In genomic region chr2:198100323-198100722, GRCh38 we compare ENCODE assay signal across 16 cellular contexts.
A peak's percentile ranks its signal among the peaks of the same experiment; 100 is the strongest.
DNase-seq lines count a peak whose midpoint lies in the region; ATAC-seq, FAIRE-seq and TF ChIP-seq lines count a peak whose summit lies in the region.
"Had no signal": no experiment of that assay in that cellular context is flagged by ENCODE, and none has a peak within 500 bp of the region (broad histone marks: within the 10 kb centered on the region; RNA-seq: fewer than 3 reads in every experiment).

No MANE protein-coding gene starts in this region.

- H3K9me3 ChIP-seq in IMR-90 (ENCODE audit: control insufficient read depth, insufficient read depth, low read length): no peaks in the 10 kb centered on the region
- no peaks in the 10 kb centered on the region for H3K9me3 ChIP-seq in suprapubic skin
- no peaks in the 10 kb centered on the region for H3K9me3 ChIP-seq in HepG2 (ENCODE audit: low read length)
- no peaks in the 10 kb centered on the region for H3K9me3 ChIP-seq in H9 (ENCODE audit: control insufficient read depth, low read depth, low read length)
- H3K9me3 ChIP-seq: adrenal gland had no signal

- H2BK20ac ChIP-seq in IMR-90 (ENCODE audit: low read depth, low read length) (no peak overlapping the region), H9 (ENCODE audit: low read depth, low read length, poor library complexity, severe bottlenecking) (no peak overlapping the region)

- no CpG with 5 or more reads among the region's 1 CpG for WGBS in IMR-90 (ENCODE audit: extremely low coverage in 2 of 2, insufficient read length in 1 of 2), 2 experiments
- WGBS in mesendoderm (ENCODE audit: extremely low coverage, insufficient coverage, low lambda C conversion rate): no CpG with 5 or more reads among the region's 1 CpG
- 29% methylated on average over 1 of the region's 1 CpG for WGBS in suprapubic skin
- 0% methylated on average over 1 of the region's 1 CpG for WGBS in HepG2 (ENCODE audit: low lambda C conversion rate)
- no CpG with 5 or more reads among the region's 1 CpG for WGBS in H9 (ENCODE audit: extremely low coverage, insufficient read length, low lambda C conversion rate)

- no peak overlapping the region for H3K27ac Mint-ChIP-seq in H9

- H2BK5ac ChIP-seq in IMR-90 (ENCODE audit: low read depth, low read length, poor library complexity, severe bottlenecking): no peak overlapping the region
- H2BK5ac ChIP-seq in mesendoderm (ENCODE audit: low read length): peak overlapping the region; percentile 33
- H2BK5ac ChIP-seq in H9 (ENCODE audit: insufficient read length, low read length): no peak overlapping the region

- POLR2A ChIA-PET in IMR-90 (lab: Charles Lee; ENCODE audit: unreplicated experiment): no interaction called here
- POLR2A ChIA-PET in HepG2 (lab: Yijun Ruan, JAX): no interaction called here

- H4K91ac ChIP-seq in IMR-90 (ENCODE audit: insufficient read depth, low read depth, low read length) (no peak overlapping the region), H9 (ENCODE audit: insufficient read length, low read depth, low read length) (no peak overlapping the region)

- H3K79me1 ChIP-seq in IMR-90 (ENCODE audit: low read depth in 1 of 2, low read length in 2 of 2) (no peaks in the 10 kb centered on the region), mesendoderm (ENCODE audit: low read length) (no peaks in the 10 kb centered on the region), H9 (ENCODE audit: insufficient read depth, low read depth, low read length, poor library complexity, severe bottlenecking) (no peaks in the 10 kb centered on the region)

- no peak overlapping the region for H3K4ac ChIP-seq in IMR-90 (ENCODE audit: low read depth, low read length)
- no peak overlapping the region for H3K4ac ChIP-seq in mesendoderm (ENCODE audit: low read depth, low read length)
- H3K4ac ChIP-seq in H9 (ENCODE audit: low read depth, low read length): no peak overlapping the region

- no peak overlapping the region for H2AK5ac ChIP-seq in IMR-90 (ENCODE audit: low read depth, low read length)
- no peak overlapping the region for H2AK5ac ChIP-seq in mesendoderm (ENCODE audit: low read length)
- no peak overlapping the region for H2AK5ac ChIP-seq in H9 (ENCODE audit: insufficient read length, low read length)

- no peak overlapping the region for H3K18ac ChIP-seq in IMR-90 (ENCODE audit: low read depth, low read length)
- H3K18ac ChIP-seq in mesendoderm (ENCODE audit: low read length): no peak overlapping the region
- H3K18ac ChIP-seq in H9 (ENCODE audit: insufficient read length, low read depth, low read length): no peak overlapping the region

- H4K8ac ChIP-seq in IMR-90 (ENCODE audit: low read depth in 2 of 2, low read length in 2 of 2) (no peak overlapping the region), mesendoderm (ENCODE audit: low read depth, low read length) (no peak overlapping the region), H9 (replicated peaks; ENCODE audit: insufficient read length, low read depth, low read length) (no peak overlapping the region)

- TF ChIP-seq EP300 in suprapubic skin (IDR thresholded peaks at IDR 0.05): no peak
- TF ChIP-seq EP300 in HepG2 (IDR thresholded peaks at IDR 0.05; ENCODE audit: low read depth in 2 of 2, low read length in 2 of 2): no peak
- TF ChIP-seq EP300 in HepG2 (CRISPR knock-in tag; IDR thresholded peaks at IDR 0.05; ENCODE audit: borderline replicate concordance): no peak

- intact Hi-C loops in IMR-90 (cut with micrococcal nuclease) (no loop called here), HepG2 (cut with micrococcal nuclease; ENCODE audit: unreplicated experiment) (no loop called here)

- H3K27me3 ChIP-seq in IMR-90 (ENCODE audit: control insufficient read depth, insufficient read depth, low read length) (no peaks in the 10 kb centered on the region), mesendoderm (ENCODE audit: insufficient read depth, low read length, poor library complexity) (no peaks in the 10 kb centered on the region), suprapubic skin (no peaks in the 10 kb centered on the region), HepG2 (ENCODE audit: control insufficient read depth in 1 of 2, insufficient read depth in 2 of 2, low read length in 2 of 2) (no peaks in the 10 kb centered on the region), H9 (ENCODE audit: insufficient read depth, low read length) (no peaks in the 10 kb centered on the region)
- H3K27me3 ChIP-seq: adrenal gland; BLaER1 treated with 17β-estradiol and CSF1 and Interleukin-3, amounts not matched to agents 10 nM and 100 nM had no signal

- no peaks in the 10 kb centered on the region for H3K36me3 Mint-ChIP-seq in H9 (ENCODE audit: insufficient read depth in 1 of 3, low read depth in 3 of 3)

- in situ Hi-C loops in IMR-90 (cut with MboI; ENCODE audit: low sequenced_read_pairs): no loop called here
- in situ Hi-C loops in HepG2 (cut with HindIII; ENCODE audit: extremely low pct_ligation_motif_present, low pct_unique_long_range_greater_than_20kb): no loop called here
- in situ Hi-C loops in G401 (cut with HindIII; ENCODE audit: low sequenced_read_pairs): no loop called here

- FAIRE-seq in HepG2 (lab: Jason Lieb, UNC): no peak
- FAIRE-seq: GM19239 had no signal

- 0 out of 5 replicates have a peak, but pooled peaks cover 0 to 1% of the 10 kb centered on the region in 2 experiments for H3K9me3 Mint-ChIP-seq in H9

- H3K56ac ChIP-seq in IMR-90 (ENCODE audit: extremely low read depth, insufficient read depth, low read length) (no peak overlapping the region), mesendoderm (ENCODE audit: low read length) (peak overlapping the region; percentile 30), H9 (ENCODE audit: insufficient read length, low read depth, low read length) (no peak overlapping the region)

- H2BK120ac ChIP-seq in IMR-90 (ENCODE audit: low read depth, low read length) (no peak overlapping the region), mesendoderm (ENCODE audit: low read depth, low read length) (no peak overlapping the region), H9 (ENCODE audit: low read depth, low read length, poor library complexity, severe bottlenecking) (no peak overlapping the region)

- H3K4me1 ChIP-seq in IMR-90 (ENCODE audit: control insufficient read depth, insufficient read depth, low read length) (no peaks in the 10 kb centered on the region), mesendoderm (ENCODE audit: control insufficient read depth, low read depth, low read length) (no peaks in the 10 kb centered on the region), suprapubic skin (peaks cover 7% of the 10 kb centered on the region), HepG2 (ENCODE audit: insufficient read depth, low read length) (no peaks in the 10 kb centered on the region), H9 (ENCODE audit: insufficient read depth, low read length) (no peaks in the 10 kb centered on the region)

- H3K23ac ChIP-seq in IMR-90 (ENCODE audit: low read depth, low read length): no peak overlapping the region
- H3K23ac ChIP-seq in mesendoderm (ENCODE audit: low read length): no peak overlapping the region
- no peak overlapping the region for H3K23ac ChIP-seq in H9 (ENCODE audit: insufficient read length, low read depth, low read length)

- no peak overlapping the region for H3K9ac ChIP-seq in IMR-90 (ENCODE audit: low read depth, low read length)
- no peak overlapping the region for H3K9ac ChIP-seq in mesendoderm (ENCODE audit: low read length)
- no peak overlapping the region for H3K9ac ChIP-seq in HepG2 (ENCODE audit: insufficient read depth, low read depth, low read length)
- no peak overlapping the region for H3K9ac ChIP-seq in H9 (ENCODE audit: extremely low read depth, insufficient read length, low read length)
- H3K9ac ChIP-seq: BLaER1 treated with 17β-estradiol and CSF1 and Interleukin-3, amounts not matched to agents 10 nM and 100 nM had no signal

- H3K27me3 Mint-ChIP-seq in H9 (ENCODE audit: low read depth): no peaks in the 10 kb centered on the region

- no peak for TF ChIP-seq POLR2A in IMR-90 (IDR thresholded peaks at IDR 0.05; ENCODE audit: low read depth, low read length)
- TF ChIP-seq POLR2A in suprapubic skin (IDR thresholded peaks at IDR 0.05): no peak
- no peak for TF ChIP-seq POLR2A in HepG2 (IDR thresholded peaks at IDR 0.05; ENCODE audit: insufficient read depth in 1 of 2, low read depth in 2 of 2, low read length in 2 of 2)

- H3K9me1 ChIP-seq in IMR-90 (ENCODE audit: insufficient read depth, low read length): no peaks in the 10 kb centered on the region

- H3K4me3 ChIP-seq in IMR-90 (ENCODE audit: insufficient read depth, low read depth, low read length) (no peak overlapping the region), cardiac fibroblast (replicated peaks in 1 of 2; ENCODE audit: low read depth in 2 of 2, low read length in 2 of 2) (no peak overlapping the region), mesendoderm (ENCODE audit: low read length) (no peak overlapping the region), suprapubic skin (no peak overlapping the region), HepG2 (replicated peaks in 1 of 3; ENCODE audit: insufficient read depth in 1 of 3, low read depth in 2 of 3, low read length in 3 of 3) (no peak overlapping the region)
- H3K4me3 ChIP-seq: adrenal gland; BLaER1 treated with 17β-estradiol and CSF1 and Interleukin-3, amounts not matched to agents 10 nM and 100 nM had no signal

- no peak overlapping the region for H3K27ac ChIP-seq in IMR-90 (ENCODE audit: insufficient read depth, low read length)
- no peak overlapping the region for H3K27ac ChIP-seq in mesendoderm (ENCODE audit: low read depth, low read length)
- no peak overlapping the region for H3K27ac ChIP-seq in suprapubic skin
- no peak overlapping the region for H3K27ac ChIP-seq in HepG2 (ENCODE audit: extremely low read length, insufficient read depth, low read length)
- no peak overlapping the region for H3K27ac ChIP-seq in H9 (ENCODE audit: insufficient read length, low read depth, low read length)
- H3K27ac ChIP-seq: adrenal gland had no signal

- ATAC-seq in IMR-90 (ENCODE audit: low read depth): no peak
- no peak for ATAC-seq in HepG2

- dilution Hi-C loops in IMR-90 (cut with HindIII; ENCODE audit: low sequenced_read_pairs, unreplicated experiment): no loop called here

- H3K14ac ChIP-seq in IMR-90 (replicated peaks; ENCODE audit: low read depth, low read length) (no peak overlapping the region), H9 (ENCODE audit: insufficient read depth, low read length) (no peak overlapping the region)

- no peak for TF ChIP-seq CTCF in IMR-90 (conservative IDR thresholded peaks at IDR 0.05; ENCODE audit: low read depth, low read length)
- TF ChIP-seq CTCF in cardiac fibroblast (IDR thresholded peaks at IDR 0.05; ENCODE audit: low read depth, low read length): no peak
- no peak for TF ChIP-seq CTCF in suprapubic skin (IDR thresholded peaks at IDR 0.05)
- TF ChIP-seq CTCF in HepG2 (CRISPR knock-in tag; IDR thresholded peaks at IDR 0.05): no peak
- TF ChIP-seq CTCF in H9 (conservative IDR thresholded peaks at IDR 0.05): no peak

- H4K20me1 ChIP-seq in IMR-90 (ENCODE audit: insufficient read depth, low read length) (no peaks in the 10 kb centered on the region), HepG2 (ENCODE audit: insufficient read depth, low read length) (no peaks in the 10 kb centered on the region), H9 (ENCODE audit: control insufficient read depth, insufficient read depth, insufficient read length) (no peaks in the 10 kb centered on the region)
- H4K20me1 ChIP-seq: BLaER1 treated with 17β-estradiol and CSF1 and Interleukin-3, amounts not matched to agents 10 nM and 100 nM had no signal

- CTCF ChIA-PET in IMR-90 (lab: Yijun Ruan, JAX) (no interaction called here), HepG2 (lab: Yijun Ruan, JAX; ENCODE audit: low intra/inter-chr PET ratio, low total read pairs) (no interaction called here)

- no peaks in the 10 kb centered on the region for H3K23me2 ChIP-seq in H9 (ENCODE audit: insufficient read length, low read depth, low read length, poor library complexity, severe bottlenecking)

- no TSS peak for BruUV-seq in IMR-90 (replicated peaks; lab: Mats Ljungman, UMichigan)
- no TSS peak for BruUV-seq in HepG2 (replicated peaks; lab: Mats Ljungman, UMichigan)

- no peak overlapping the region for H2AFZ ChIP-seq in IMR-90 (replicated peaks; ENCODE audit: low read length, poor library complexity)
- H2AFZ ChIP-seq in HepG2 (ENCODE audit: low read length): no peak overlapping the region
- no peak overlapping the region for H2AFZ ChIP-seq in H9 (ENCODE audit: low read length)

- no peaks in the 10 kb centered on the region for H3K79me2 ChIP-seq in mesendoderm (ENCODE audit: control insufficient read depth, insufficient read depth, low read length)
- H3K79me2 ChIP-seq in HepG2 (ENCODE audit: insufficient read depth, low read length): no peaks in the 10 kb centered on the region
- H3K79me2 ChIP-seq in H9 (ENCODE audit: insufficient read depth, low read length): no peaks in the 10 kb centered on the region

- TF ChIP-seq RAD21 in IMR-90 (IDR thresholded peaks at IDR 0.05; ENCODE audit: low read length) (no peak), HepG2 (CRISPR knock-in tag; IDR thresholded peaks at IDR 0.05) (no peak)

- no peak overlapping the region for H3T11ph ChIP-seq in H9 (ENCODE audit: low read length)

- no peak overlapping the region for H2BK15ac ChIP-seq in IMR-90 (ENCODE audit: low read depth, low read length)
- no peak overlapping the region for H2BK15ac ChIP-seq in mesendoderm (replicated peaks; ENCODE audit: low read depth)
- no peak overlapping the region for H2BK15ac ChIP-seq in H9 (ENCODE audit: low read depth, low read length)

- peaks cover 5 to 7% of the 10 kb centered on the region in 2 experiments for H3K4me1 Mint-ChIP-seq in H9

- DNase-seq in AG20443 (ENCODE audit: low spot score) (peak; percentile 47), IMR-90 (peak; percentile 6), cardiac fibroblast (ENCODE audit: low read depth in 2 of 2) (peak; percentile 46 to 61), mesendoderm (no peak), suprapubic skin (ENCODE audit: low spot score in 2 of 2) (no peak), HepG2 (ENCODE audit: low spot score) (no peak), H9 (no peak), G401 (ENCODE audit: low spot score) (no peak)
- DNase-seq: activated CD4-positive, CD25-positive, alpha-beta regulatory T cell treated with anti-CD3 and anti-CD28 coated beads, Interleukin-2, amount 50 U/mL, for 72 hours; activated T-cell treated with anti-CD3 and anti-CD28 coated beads for 4 hours; adrenal gland; foreskin melanocyte; NCI-H1417 treated with DMSO at 0.1 percent for 48 hours; trophoblast cell had no signal

- H3K4me3 Mint-ChIP-seq in H9: no peak overlapping the region; a peak in 1 of 5 replicates

- H4K5ac ChIP-seq in IMR-90 (ENCODE audit: low read depth, low read length) (no peak overlapping the region), mesendoderm (ENCODE audit: low read length) (no peak overlapping the region), H9 (ENCODE audit: insufficient read length, low read depth, low read length) (no peak overlapping the region)

- no peak overlapping the region for H2AK9ac ChIP-seq in IMR-90 (replicated peaks; ENCODE audit: low read depth, low read length, poor library complexity)

- H3K4me2 ChIP-seq in IMR-90 (ENCODE audit: low read depth, low read length) (no peak overlapping the region), mesendoderm (ENCODE audit: low read length) (no peak overlapping the region), HepG2 (ENCODE audit: low read depth, low read length) (no peak overlapping the region), H9 (ENCODE audit: insufficient read depth, insufficient read length, low read length) (no peak overlapping the region)

- no peak overlapping the region for H2BK12ac ChIP-seq in H9 (ENCODE audit: insufficient read length, low read depth, low read length)

- H3K36me3 ChIP-seq in IMR-90 (ENCODE audit: control insufficient read depth, insufficient read depth, low read length): no peaks in the 10 kb centered on the region
- H3K36me3 ChIP-seq in mesendoderm (ENCODE audit: control insufficient read depth, insufficient read depth, low read length): no peaks in the 10 kb centered on the region
- H3K36me3 ChIP-seq in suprapubic skin: no peaks in the 10 kb centered on the region
- H3K36me3 ChIP-seq in HepG2 (replicated peaks in 1 of 2; ENCODE audit: control insufficient read depth in 1 of 2, insufficient read depth in 2 of 2, low read length in 2 of 2): no peaks in the 10 kb centered on the region
- H3K36me3 ChIP-seq: adrenal gland; BLaER1 treated with 17β-estradiol and CSF1 and Interleukin-3, amounts not matched to agents 10 nM and 100 nM had no signal

Comparison
In these comparisons a context has a peak if more than half of its experiments do, and no peak if none do; other contexts are left out.
1. DNase-seq: peak in AG20443 (single experiment), IMR-90 (single experiment) and cardiac fibroblast (2 of 2); none in mesendoderm (single experiment), suprapubic skin (0 of 2), HepG2 (single experiment), H9 (single experiment) and G401 (single experiment).